ENCODE assay signal across 3 cellular contexts in genomic region chr3:129077222-129077621, GRCh38.
TF ChIP-seq lines count a peak whose summit lies in the region.

No MANE protein-coding gene starts in this region.

TF ChIP-seq in endothelial cell of umbilical vein, 7 proteins besides CTCF, POLR2A, EP300 and RAD21:
- TF ChIP-seq JUN (IDR thresholded peaks at IDR 0.05; ENCODE audit: borderline replicate concordance, insufficient read depth, insufficient read length, low read depth) (peak; percentile 25), FOS (IDR thresholded peaks at IDR 0.05; ENCODE audit: borderline replicate concordance, insufficient read depth, low read length) (peak; percentile 15), POLR2AphosphoS5 (IDR thresholded peaks at IDR 0.05; ENCODE audit: insufficient read depth, low read depth, low read length) (peak; percentile 29), EZH2 (IDR thresholded peaks at IDR 0.05; ENCODE audit: borderline replicate concordance, low read depth, low read length, severe bottlenecking) (no peak), MAX (IDR thresholded peaks at IDR 0.05; ENCODE audit: insufficient read depth, insufficient read length) (no peak), GATA2 (IDR thresholded peaks at IDR 0.05; ENCODE audit: insufficient read depth, insufficient read length, low read depth, low read length) (no peak), MYC (IDR thresholded peaks at IDR 0.05; ENCODE audit: low read depth, low read length) (no peak)

TF ChIP-seq in HepG2, 621 proteins besides CTCF, POLR2A, EP300 and RAD21 (continues in another document):
- TF ChIP-seq ZNF773 (CRISPR knock-in tag; IDR thresholded peaks at IDR 0.05; ENCODE audit: borderline replicate concordance), result no peak
- TF ChIP-seq ZNF766 (CRISPR knock-in tag; IDR thresholded peaks at IDR 0.05; ENCODE audit: borderline replicate concordance), result no peak
- no peak for TF ChIP-seq FOXA1 (IDR thresholded peaks at IDR 0.05)
- 0 out of 2 replicates have a peak, but pooled peaks have one; percentile 17 for TF ChIP-seq FOXA1 (CRISPR knock-in tag; IDR thresholded peaks at IDR 0.05)
- TF ChIP-seq RXRB (CRISPR knock-in tag; IDR thresholded peaks at IDR 0.05; ENCODE audit: borderline replicate concordance), result peak; percentile 47; the same call in 1 of the 2 replicates
- no peak for TF ChIP-seq ELF4 (CRISPR knock-in tag; IDR thresholded peaks at IDR 0.05; ENCODE audit: borderline replicate concordance)
- TF ChIP-seq ZHX2 (IDR thresholded peaks at IDR 0.05; ENCODE audit: low read depth), result no peak
- TF ChIP-seq ZHX2 (CRISPR knock-in tag; IDR thresholded peaks at IDR 0.05; ENCODE audit: borderline replicate concordance), result no peak
- TF ChIP-seq RFX3 (CRISPR knock-in tag; IDR thresholded peaks at IDR 0.05), result no peak
- TF ChIP-seq ZNF7 (CRISPR knock-in tag; IDR thresholded peaks at IDR 0.05), result no peak
- TF ChIP-seq STAT6 (CRISPR knock-in tag; IDR thresholded peaks at IDR 0.05; ENCODE audit: borderline replicate concordance), result no peak
- TF ChIP-seq TEAD2 (CRISPR knock-in tag; IDR thresholded peaks at IDR 0.05), result no peak
- TF ChIP-seq ZNF674 (CRISPR knock-in tag; IDR thresholded peaks at IDR 0.05; ENCODE audit: low read depth), result no peak
- TF ChIP-seq ZBTB1 (CRISPR knock-in tag; IDR thresholded peaks at IDR 0.05; ENCODE audit: borderline replicate concordance), result no peak
- TF ChIP-seq FOSL2 (CRISPR knock-in tag; IDR thresholded peaks at IDR 0.05), result peak; percentile 65
- TF ChIP-seq RFX5 (IDR thresholded peaks at IDR 0.05; ENCODE audit: low read depth, low read length), result no peak
- no peak for TF ChIP-seq ZNF652 (CRISPR knock-in tag; IDR thresholded peaks at IDR 0.05; ENCODE audit: borderline replicate concordance, low read depth)
- TF ChIP-seq NR2F6 (IDR thresholded peaks at IDR 0.05), result 0 out of 2 replicates have a peak, but pooled peaks have one; percentile 17
- TF ChIP-seq NR2F6 (CRISPR knock-in tag; IDR thresholded peaks at IDR 0.05), result 0 out of 2 replicates have a peak, but pooled peaks have one; percentile 33
- no peak for TF ChIP-seq ZFP90 (CRISPR knock-in tag; IDR thresholded peaks at IDR 0.05; ENCODE audit: borderline replicate concordance)
- no peak for TF ChIP-seq THAP8 (CRISPR knock-in tag; IDR thresholded peaks at IDR 0.05; ENCODE audit: borderline replicate concordance)
- no peak for TF ChIP-seq PHF21A (CRISPR knock-in tag; IDR thresholded peaks at IDR 0.05)
- 0 out of 2 replicates have a peak, but pooled peaks have one; percentile 24 for TF ChIP-seq NFYB (CRISPR knock-in tag; IDR thresholded peaks at IDR 0.05)
- no peak for TF ChIP-seq ZNF468 (CRISPR knock-in tag; IDR thresholded peaks at IDR 0.05)

TF ChIP-seq in SK-N-SH treated with all-trans-retinoic acid at 6 μM for 48 hours, 23 proteins besides CTCF, POLR2A, EP300 and RAD21:
- TF ChIP-seq ARNTL (CRISPR knock-in tag; IDR thresholded peaks at IDR 0.05; ENCODE audit: borderline replicate concordance, low read depth), result no peak
- TF ChIP-seq ZNF8 (CRISPR knock-in tag; IDR thresholded peaks at IDR 0.05), result no peak
- no peak for TF ChIP-seq PPARA (CRISPR knock-in tag; IDR thresholded peaks at IDR 0.05; ENCODE audit: borderline replicate concordance)
- TF ChIP-seq POU6F1 (CRISPR knock-in tag; IDR thresholded peaks at IDR 0.05; ENCODE audit: borderline replicate concordance, low read depth), result no peak
- no peak for TF ChIP-seq TOX (CRISPR knock-in tag; IDR thresholded peaks at IDR 0.05; ENCODE audit: borderline replicate concordance)
- TF ChIP-seq ZFP3 (CRISPR knock-in tag; IDR thresholded peaks at IDR 0.05), result no peak
- no peak for TF ChIP-seq ZNF565 (CRISPR knock-in tag; conservative IDR thresholded peaks at IDR 0.05; ENCODE audit: low read depth)
- TF ChIP-seq CREB5 (CRISPR knock-in tag; IDR thresholded peaks at IDR 0.05; ENCODE audit: low read depth), result no peak
- no peak for TF ChIP-seq BACH2 (CRISPR knock-in tag; IDR thresholded peaks at IDR 0.05; ENCODE audit: borderline replicate concordance)
